In the genomic region with DNA sequence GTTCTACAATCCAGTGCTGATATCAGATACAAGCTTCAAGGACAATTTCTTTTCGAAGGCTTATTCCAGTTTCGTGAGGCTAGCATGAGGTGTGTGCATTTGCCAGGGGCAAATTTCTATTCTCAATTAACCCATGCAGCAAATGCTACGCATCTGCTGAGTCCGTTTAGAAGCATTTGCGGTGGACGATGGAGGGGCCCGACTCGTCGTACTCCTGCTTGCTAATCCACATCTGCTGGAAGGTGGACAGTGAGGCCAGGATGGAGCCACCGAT, we compare ENCODE assay signal across 9 cellular contexts. TPM values are rescaled to one million over a fixed set of nuclear protein-coding genes. Genes with fewer than 3 reads are reported as not detected.
DNase-seq lines count a peak whose midpoint lies in the region; ATAC-seq and TF ChIP-seq lines count a peak whose summit lies in the region.
"Had no signal": no experiment of that assay in that cellular context is flagged by ENCODE, and none has a peak within 500 bp of the region (broad histone marks: within the 10 kb centered on the region; RNA-seq: fewer than 3 reads in every experiment).

No MANE protein-coding gene starts in this region.

- H3K27ac ChIP-seq in CD4-positive, alpha-beta memory T cell (ENCODE audit: low read depth, low read length), result peak overlapping the region; percentile 70
- H3K27ac ChIP-seq in osteoblast (ENCODE audit: low read depth, low read length), result peak overlapping the region; percentile 58

- peak overlapping the region; percentile 93 to 98 (median 95) for H3K27ac Mint-ChIP-seq in CD4-positive, alpha-beta memory T cell
- H3K27ac Mint-ChIP-seq in endothelial cell (ENCODE audit: unreplicated experiment), result peak overlapping the region; percentile 78

- H3K9me3 ChIP-seq in CD4-positive, alpha-beta memory T cell (ENCODE audit: control insufficient read depth in 1 of 2, low read length in 2 of 2), result no peaks in the 10 kb centered on the region
- H3K9me3 ChIP-seq in osteoblast (ENCODE audit: low read depth, low read length), result no peaks in the 10 kb centered on the region

- H3K27me3 ChIP-seq in CD4-positive, alpha-beta memory T cell (ENCODE audit: insufficient read depth, low read length), result no peaks in the 10 kb centered on the region
- no peaks in the 10 kb centered on the region for H3K27me3 ChIP-seq in osteoblast (ENCODE audit: insufficient read depth, low read length)

- TF ChIP-seq CTCF in endothelial cell (IDR thresholded peaks at IDR 0.05; ENCODE audit: unreplicated experiment) (no peak), osteoblast (IDR thresholded peaks at IDR 0.05; ENCODE audit: extremely low read depth, low read depth, low read length) (no peak)

- H3K27me3 Mint-ChIP-seq in CD4-positive, alpha-beta memory T cell, result no peaks in the 10 kb centered on the region
- peaks cover 27% of the 10 kb centered on the region for H3K27me3 Mint-ChIP-seq in endothelial cell (ENCODE audit: unreplicated experiment)

- peak overlapping the region; percentile 99 for H3K4me2 ChIP-seq in osteoblast (ENCODE audit: insufficient read depth, low read length)

- peaks cover 19 to 58% (median 37%) of the 10 kb centered on the region in 4 donors for H3K4me1 Mint-ChIP-seq in CD4-positive, alpha-beta memory T cell
- peaks cover 30% of the 10 kb centered on the region for H3K4me1 Mint-ChIP-seq in endothelial cell (ENCODE audit: unreplicated experiment)

- H3K4me3 ChIP-seq in CD4-positive, alpha-beta memory T cell (ENCODE audit: low read length in 2 of 2), result peak overlapping the region; percentile 95 to 97
- peak overlapping the region; percentile 96 for H3K4me3 ChIP-seq in osteoblast (ENCODE audit: insufficient read depth, low read length)

- H4K20me1 ChIP-seq in osteoblast (ENCODE audit: insufficient read depth, low read length), result peaks cover 46% of the 10 kb centered on the region

- H3K4me1 ChIP-seq in CD4-positive, alpha-beta memory T cell (ENCODE audit: insufficient read depth, low read length), result peaks cover 28% of the 10 kb centered on the region
- H3K4me1 ChIP-seq in osteoblast (ENCODE audit: insufficient read depth, low read length), result peaks cover 15% of the 10 kb centered on the region

- H3K36me3 Mint-ChIP-seq in CD4-positive, alpha-beta memory T cell, result peaks cover 36 to 42% of the 10 kb centered on the region in 2 donors
- peaks cover 35% of the 10 kb centered on the region for H3K36me3 Mint-ChIP-seq in endothelial cell (ENCODE audit: low read depth, unreplicated experiment)

- CTCF ChIA-PET in CD4-positive, alpha-beta memory T cell (lab: Charles Lee; ENCODE audit: partially characterized antibody), result interaction anchor here (0.9 to 1.3 kb wide), 2 partner anchors 9 to 25 kb away, joined by 3 to 4 read pairs; no protein-coding TSS in a partner anchor

- peak overlapping the region; percentile 92 to 100 (median 98) for H3K4me3 Mint-ChIP-seq in CD4-positive, alpha-beta memory T cell
- H3K4me3 Mint-ChIP-seq in endothelial cell (ENCODE audit: unreplicated experiment), result peak overlapping the region; percentile 99

- H3K36me3 ChIP-seq in CD4-positive, alpha-beta memory T cell (ENCODE audit: insufficient read depth, low read length), result peaks cover 31% of the 10 kb centered on the region
- H3K36me3 ChIP-seq in osteoblast (ENCODE audit: insufficient read depth, low read length), result peaks cover 39% of the 10 kb centered on the region

- H2AFZ ChIP-seq in osteoblast (ENCODE audit: low read length), result no peak overlapping the region

- intact Hi-C loops in CD4-positive, alpha-beta memory T cell (cut with micrococcal nuclease), result loop anchor here (2.0 to 5.0 kb wide), 2 partner anchors 116 to 172 kb away; a partner anchor contains a TSS

- no peak for ATAC-seq in HG03196 (IDR thresholded peaks at IDR 0.05; ENCODE audit: unreplicated experiment)

- peaks cover 51% of the 10 kb centered on the region for H3K79me2 ChIP-seq in osteoblast (ENCODE audit: insufficient read depth, low read length)

- POLR2A ChIA-PET in CD4-positive, alpha-beta memory T cell (lab: Charles Lee; ENCODE audit: partially characterized antibody), result interaction anchor here (0.7 to 9.8 kb wide), 14 partner anchors 7 to 376 kb away, joined by 3 to 138 read pairs (median 10); a partner anchor contains a TSS

- no peak for DNase-seq in CD4-positive, alpha-beta memory T cell
- DNase-seq in OCI-M1 (lab: John Stamatoyannopoulos, UW), result peak; percentile 52
- DNase-seq in endothelial cell (ENCODE audit: low spot score), result no peak
- DNase-seq in osteoblast (ENCODE audit: insufficient read length, low spot score, missing footprints), result no peak
- DNase-seq in SKM-1 (lab: John Stamatoyannopoulos, UW; ENCODE audit: unreplicated experiment), result no peak
- DNase-seq in KG1 (lab: John Stamatoyannopoulos, UW), result no peak
- DNase-seq in SW480 (ENCODE audit: low spot score), result no peak
- DNase-seq: T1000 had no signal

- peaks cover 0 to 25% (median 0%) of the 10 kb centered on the region in 8 donors for H3K9me3 Mint-ChIP-seq in CD4-positive, alpha-beta memory T cell
- no peaks in the 10 kb centered on the region for H3K9me3 Mint-ChIP-seq in endothelial cell (ENCODE audit: unreplicated experiment)

RNA-seq across cellular contexts. Expression of a gene that starts 2.1 kb away (rescaled TPM):
- total RNA-seq in CD4-positive, alpha-beta memory T cell, result 1,000 to 10,000 TPM; 1,031 to 1,038 TPM
- polyA plus RNA-seq in CD4-positive, alpha-beta memory T cell, result 1,000 to 10,000 TPM; 1,338 to 1,651 TPM
- total RNA-seq in endothelial cell (ENCODE audit: unreplicated experiment) (4,184 TPM), osteoblast (10,373 and 13,273 TPM in 2 replicates)

RNA-seq across cellular contexts. Expression of a gene that starts 17.7 kb away (rescaled TPM):
- 1 to 10 TPM in 1 of 2 experiments, under 1 TPM in 1; 0.75 to 1.0 TPM for total RNA-seq in CD4-positive, alpha-beta memory T cell
- polyA plus RNA-seq in CD4-positive, alpha-beta memory T cell, result under 1 TPM in 1 of 2 donors, not detected in 1; 0.20 TPM
- 1.5 TPM for total RNA-seq in endothelial cell (ENCODE audit: unreplicated experiment)
- total RNA-seq in osteoblast, result 2.9 and 5.1 TPM in 2 replicates

RNA-seq across cellular contexts. Expression of a gene that starts 41.7 kb away (rescaled TPM):
- total RNA-seq in CD4-positive, alpha-beta memory T cell, result 10 to 100 TPM; 51.0 to 56.0 TPM
- polyA plus RNA-seq in CD4-positive, alpha-beta memory T cell, result 10 to 100 TPM in 1 of 2 donors, 1 to 10 TPM in 1; 8.5 to 16.8 TPM
- total RNA-seq in endothelial cell (ENCODE audit: unreplicated experiment) (40.6 TPM), osteoblast (43.0 and 44.5 TPM in 2 replicates)
